ENCODE assay signal across 1 cellular context in the genomic region with DNA sequence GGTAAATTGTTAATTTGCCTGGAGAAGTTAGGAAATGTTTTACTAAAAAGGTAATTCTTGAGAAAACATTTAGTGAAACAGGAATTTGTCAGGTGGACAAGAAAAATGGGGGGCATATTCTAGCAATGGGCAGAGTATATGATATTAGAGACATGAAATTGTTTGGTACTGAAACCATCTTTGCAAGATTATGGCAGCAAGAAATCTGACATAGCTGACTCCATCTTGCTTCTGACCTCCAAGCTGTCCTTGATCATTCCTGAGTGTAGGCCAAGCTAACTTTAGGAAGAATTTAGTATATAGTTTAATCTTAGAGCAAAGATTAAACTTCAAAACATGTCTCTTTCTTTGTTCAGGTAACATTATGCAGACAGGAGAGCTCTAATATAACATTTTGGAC.
TF ChIP-seq lines count a peak whose summit lies in the region.

No MANE protein-coding gene starts in this region.

TF ChIP-seq in GM12878, 131 proteins besides CTCF, POLR2A, EP300 and RAD21:
- TF ChIP-seq BACH1 (IDR thresholded peaks at IDR 0.05; ENCODE audit: borderline replicate concordance) (no peak), ZNF687 (IDR thresholded peaks at IDR 0.05) (peak; percentile 51; the same call in 1 of the 2 replicates)
- TF ChIP-seq, protein P1, sequence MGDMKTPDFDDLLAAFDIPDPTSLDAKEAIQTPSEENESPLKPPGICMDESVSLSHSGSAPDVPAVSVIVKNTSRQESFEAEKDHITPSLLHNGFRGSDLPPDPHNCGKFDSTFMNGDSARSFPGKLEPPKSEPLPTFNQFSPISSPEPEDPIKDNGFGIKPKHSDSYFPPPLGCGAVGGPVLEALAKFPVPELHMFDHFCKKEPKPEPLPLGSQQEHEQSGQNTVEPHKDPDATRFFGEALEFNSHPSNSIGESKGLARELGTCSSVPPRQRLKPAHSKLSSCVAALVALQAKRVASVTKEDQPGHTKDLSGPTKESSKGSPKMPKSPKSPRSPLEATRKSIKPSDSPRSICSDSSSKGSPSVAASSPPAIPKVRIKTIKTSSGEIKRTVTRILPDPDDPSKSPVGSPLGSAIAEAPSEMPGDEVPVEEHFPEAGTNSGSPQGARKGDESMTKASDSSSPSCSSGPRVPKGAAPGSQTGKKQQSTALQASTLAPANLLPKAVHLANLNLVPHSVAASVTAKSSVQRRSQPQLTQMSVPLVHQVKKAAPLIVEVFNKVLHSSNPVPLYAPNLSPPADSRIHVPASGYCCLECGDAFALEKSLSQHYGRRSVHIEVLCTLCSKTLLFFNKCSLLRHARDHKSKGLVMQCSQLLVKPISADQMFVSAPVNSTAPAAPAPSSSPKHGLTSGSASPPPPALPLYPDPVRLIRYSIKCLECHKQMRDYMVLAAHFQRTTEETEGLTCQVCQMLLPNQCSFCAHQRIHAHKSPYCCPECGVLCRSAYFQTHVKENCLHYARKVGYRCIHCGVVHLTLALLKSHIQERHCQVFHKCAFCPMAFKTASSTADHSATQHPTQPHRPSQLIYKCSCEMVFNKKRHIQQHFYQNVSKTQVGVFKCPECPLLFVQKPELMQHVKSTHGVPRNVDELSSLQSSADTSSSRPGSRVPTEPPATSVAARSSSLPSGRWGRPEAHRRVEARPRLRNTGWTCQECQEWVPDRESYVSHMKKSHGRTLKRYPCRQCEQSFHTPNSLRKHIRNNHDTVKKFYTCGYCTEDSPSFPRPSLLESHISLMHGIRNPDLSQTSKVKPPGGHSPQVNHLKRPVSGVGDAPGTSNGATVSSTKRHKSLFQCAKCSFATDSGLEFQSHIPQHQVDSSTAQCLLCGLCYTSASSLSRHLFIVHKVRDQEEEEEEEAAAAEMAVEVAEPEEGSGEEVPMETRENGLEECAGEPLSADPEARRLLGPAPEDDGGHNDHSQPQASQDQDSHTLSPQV (IDR thresholded peaks at IDR 0.05), result peak; percentile 62; the same call in 1 of the 2 replicates
- TF ChIP-seq, protein P2, sequence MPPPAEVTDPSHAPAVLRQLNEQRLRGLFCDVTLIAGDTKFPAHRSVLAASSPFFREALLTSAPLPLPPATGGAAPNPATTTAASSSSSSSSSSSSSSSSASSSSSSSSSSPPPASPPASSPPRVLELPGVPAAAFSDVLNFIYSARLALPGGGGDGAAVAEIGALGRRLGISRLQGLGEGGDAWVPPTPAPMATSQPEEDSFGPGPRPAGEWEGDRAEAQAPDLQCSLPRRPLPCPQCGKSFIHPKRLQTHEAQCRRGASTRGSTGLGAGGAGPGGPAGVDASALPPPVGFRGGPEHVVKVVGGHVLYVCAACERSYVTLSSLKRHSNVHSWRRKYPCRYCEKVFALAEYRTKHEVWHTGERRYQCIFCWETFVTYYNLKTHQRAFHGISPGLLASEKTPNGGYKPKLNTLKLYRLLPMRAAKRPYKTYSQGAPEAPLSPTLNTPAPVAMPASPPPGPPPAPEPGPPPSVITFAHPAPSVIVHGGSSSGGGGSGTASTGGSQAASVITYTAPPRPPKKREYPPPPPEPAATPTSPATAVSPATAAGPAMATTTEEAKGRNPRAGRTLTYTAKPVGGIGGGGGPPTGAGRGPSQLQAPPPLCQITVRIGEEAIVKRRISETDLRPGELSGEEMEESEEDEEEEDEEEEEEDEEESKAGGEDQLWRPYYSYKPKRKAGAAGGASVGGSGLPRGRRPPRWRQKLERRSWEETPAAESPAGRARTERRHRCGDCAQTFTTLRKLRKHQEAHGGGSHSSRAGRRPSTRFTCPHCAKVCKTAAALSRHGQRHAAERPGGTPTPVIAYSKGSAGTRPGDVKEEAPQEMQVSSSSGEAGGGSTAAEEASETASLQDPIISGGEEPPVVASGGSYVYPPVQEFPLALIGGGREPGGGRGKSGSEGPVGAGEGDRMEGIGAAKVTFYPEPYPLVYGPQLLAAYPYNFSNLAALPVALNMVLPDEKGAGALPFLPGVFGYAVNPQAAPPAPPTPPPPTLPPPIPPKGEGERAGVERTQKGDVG (CRISPR knock-in tag; IDR thresholded peaks at IDR 0.05), result 0 out of 2 replicates have a peak, but pooled peaks have one; percentile 65
